8 cellular contexts compared by ENCODE assay signal in genomic region chr19:55305491-55305890, GRCh38. TPM values are rescaled to one million over a fixed set of nuclear protein-coding genes. Genes with fewer than 3 reads are reported as not detected.
DNase-seq lines count a peak whose midpoint lies in the region; ATAC-seq, FAIRE-seq and TF ChIP-seq lines count a peak whose summit lies in the region.

No MANE protein-coding gene starts in this region.

- H3K27me3 Mint-ChIP-seq in CD4-positive, alpha-beta memory T cell = no peaks in the 10 kb centered on the region
- no peaks in the 10 kb centered on the region for H3K27me3 Mint-ChIP-seq in T-helper 17 cell
- peaks cover 4% of the 10 kb centered on the region for H3K27me3 Mint-ChIP-seq in nephron progenitor cell (ENCODE audit: low read depth, poor library complexity)

- H3K9me3 Mint-ChIP-seq in CD4-positive, alpha-beta memory T cell = no peaks in the 10 kb centered on the region
- no peaks in the 10 kb centered on the region for H3K9me3 Mint-ChIP-seq in nephron progenitor cell

- RAD21 ChIA-PET in GM12878 (lab: Charles Lee; ENCODE audit: unreplicated experiment) = no interaction called here

- BruUV-seq in GM12878 (replicated peaks; lab: Mats Ljungman, UMichigan) = no TSS peak

- intact Hi-C loops in CD4-positive, alpha-beta memory T cell (cut with micrococcal nuclease) = no loop called here
- intact Hi-C loops in GM12878 (cut with micrococcal nuclease; ENCODE audit: unreplicated experiment) = no loop called here

- TF ChIP-seq RAD21 in GM12878 (IDR thresholded peaks at IDR 0.05; ENCODE audit: insufficient read depth, low read depth, low read length) = no peak

- TF ChIP-seq CTCF in GM12878 (IDR thresholded peaks at IDR 0.05 in 2 of 3, conservative IDR thresholded peaks at IDR 0.05 in 1 of 3; ENCODE audit: control insufficient read depth in 2 of 3, extremely low read depth in 1 of 3, insufficient read depth in 1 of 3, low read depth in 3 of 3, low read length in 3 of 3) (no peak), nephron progenitor cell (IDR thresholded peaks at IDR 0.05) (no peak)

- H3K27ac ChIP-seq in CD4-positive, alpha-beta memory T cell (ENCODE audit: low read depth, low read length) = no peak overlapping the region
- H3K27ac ChIP-seq in GM12878 (ENCODE audit: control insufficient read depth, insufficient read depth) = no peak overlapping the region

- peak; percentile 50 to 63 (median 52) for DNase-seq in CD4-positive, alpha-beta memory T cell
- DNase-seq in HuH-7 (ENCODE audit: low spot score) (peak; percentile 77), T-helper 17 cell (peak; percentile 29 to 31 (median 29)), GM12878 (ENCODE audit: low read depth, low spot score) (no peak), nephron progenitor cell (peak; percentile 68), NCI-H524 treated with DMSO at 0.1 percent for 48 hours (lab: John Stamatoyannopoulos, UW) (no peak)

- no peaks in the 10 kb centered on the region for H3K36me3 Mint-ChIP-seq in CD4-positive, alpha-beta memory T cell
- H3K36me3 Mint-ChIP-seq in T-helper 17 cell (ENCODE audit: low read depth) (no peaks in the 10 kb centered on the region), nephron progenitor cell (ENCODE audit: low read depth) (peaks cover 64% of the 10 kb centered on the region)

- no peak overlapping the region for H3K4me3 ChIP-seq in CD4-positive, alpha-beta memory T cell (ENCODE audit: low read length in 2 of 2)
- H3K4me3 ChIP-seq in GM12878 = no peak overlapping the region

- peak overlapping the region in 2 of 7 donors; percentile 70 to 86 for H3K27ac Mint-ChIP-seq in CD4-positive, alpha-beta memory T cell
- H3K27ac Mint-ChIP-seq in T-helper 17 cell (no peak overlapping the region), nephron progenitor cell (peak overlapping the region; percentile 87)

- peaks cover 11% of the 10 kb centered on the region for H3K4me1 ChIP-seq in CD4-positive, alpha-beta memory T cell (ENCODE audit: insufficient read depth, low read length)
- peaks cover 3% of the 10 kb centered on the region; the same call in 1 of the 2 replicates for H3K4me1 ChIP-seq in GM12878 (ENCODE audit: control insufficient read depth, insufficient read depth, low read length)

- SMC1A ChIA-PET in GM12878 (lab: Charles Lee; ENCODE audit: uncharacterized antibody, unreplicated experiment) = no interaction called here

- H3K4me3 Mint-ChIP-seq in CD4-positive, alpha-beta memory T cell = peak overlapping the region in 1 of 8 donors; percentile 27
- H3K4me3 Mint-ChIP-seq in T-helper 17 cell (no peak overlapping the region), nephron progenitor cell (no peak overlapping the region)

- H3K27me3 ChIP-seq in CD4-positive, alpha-beta memory T cell (ENCODE audit: insufficient read depth, low read length) = no peaks in the 10 kb centered on the region
- H3K27me3 ChIP-seq in GM12878 (replicated peaks in 1 of 2; ENCODE audit: control insufficient read depth in 2 of 2, insufficient read depth in 2 of 2, low read length in 1 of 2) = no peaks in the 10 kb centered on the region

- no peak overlapping the region for H3K4me2 ChIP-seq in GM12878 (ENCODE audit: control insufficient read depth, insufficient read depth)

- FAIRE-seq in GM12878 (lab: Jason Lieb, UNC) = no peak

- peak; percentile 74 for ATAC-seq in T-helper 17 cell
- peak; percentile 66 for ATAC-seq in GM12878
- ATAC-seq in HG03378 (IDR thresholded peaks at IDR 0.05; ENCODE audit: unreplicated experiment) = no peak
- ATAC-seq in HG03139 (IDR thresholded peaks at IDR 0.05; ENCODE audit: unreplicated experiment) = no peak

- no peaks in the 10 kb centered on the region for H3K79me2 ChIP-seq in GM12878 (ENCODE audit: control insufficient read depth, insufficient read depth, low read length)

- H4K20me1 ChIP-seq in GM12878 (ENCODE audit: control insufficient read depth, insufficient read depth) = no peaks in the 10 kb centered on the region; the same call in 1 of the 2 replicates

- H3K9ac ChIP-seq in GM12878 (ENCODE audit: control insufficient read depth, insufficient read depth, low read length) = no peak overlapping the region

- no peaks in the 10 kb centered on the region for H3K9me3 ChIP-seq in CD4-positive, alpha-beta memory T cell (ENCODE audit: control insufficient read depth in 1 of 2, low read length in 2 of 2)
- H3K9me3 ChIP-seq in T-helper 17 cell (ENCODE audit: control insufficient read depth, low read length, poor library complexity, severe bottlenecking) (no peaks in the 10 kb centered on the region), GM12878 (replicated peaks; ENCODE audit: control insufficient read depth, insufficient read depth, low read length) (no peaks in the 10 kb centered on the region)

- 53% methylated on average over 9 of the region's 9 CpGs for WGBS in GM12878 (ENCODE audit: insufficient coverage, insufficient replicate concordance, low lambda C conversion rate, missing lambda C conversion rate)

- peaks cover 6 to 21% (median 10%) of the 10 kb centered on the region in 4 donors for H3K4me1 Mint-ChIP-seq in CD4-positive, alpha-beta memory T cell
- H3K4me1 Mint-ChIP-seq in T-helper 17 cell (peaks cover 8% of the 10 kb centered on the region), nephron progenitor cell (peaks cover 23% of the 10 kb centered on the region)

- POLR2A ChIA-PET in CD4-positive, alpha-beta memory T cell (lab: Charles Lee; ENCODE audit: partially characterized antibody) = interaction anchor here (0.6 kb wide), 1 partner anchor 102 kb away, joined by 3 read pairs; no protein-coding TSS in a partner anchor
- POLR2A ChIA-PET in GM12878 (lab: Charles Lee) = interaction anchor here (0.5 kb wide), 1 partner anchor 33 kb away, joined by 6 read pairs; no protein-coding TSS in a partner anchor

- TF ChIP-seq POLR2A in GM12878 (IDR thresholded peaks at IDR 0.05; ENCODE audit: low read depth, low read length) = no peak

- TF ChIP-seq EP300 in GM12878 (IDR thresholded peaks at IDR 0.05; ENCODE audit: borderline replicate concordance in 1 of 2, control insufficient read depth in 1 of 2, low read depth in 2 of 2, low read length in 2 of 2) = no peak

- in situ Hi-C loops in GM12878 (cut with MboI) = no loop called here

- no peak overlapping the region for H2AFZ ChIP-seq in GM12878 (ENCODE audit: control insufficient read depth, low read depth, low read length)

- CTCF ChIA-PET in CD4-positive, alpha-beta memory T cell (lab: Charles Lee; ENCODE audit: partially characterized antibody) = interaction anchor here (2.0 to 2.2 kb wide), 2 partner anchors 14 to 199 kb away, joined by 5 to 7 read pairs; no protein-coding TSS in a partner anchor
- CTCF ChIA-PET in GM12878 (lab: Yijun Ruan, JAX) = no interaction called here

- H3K36me3 ChIP-seq in CD4-positive, alpha-beta memory T cell (ENCODE audit: insufficient read depth, low read length) = no peaks in the 10 kb centered on the region
- H3K36me3 ChIP-seq in GM12878 (ENCODE audit: control insufficient read depth in 2 of 2, insufficient read depth in 2 of 2, low read length in 1 of 2) = no peaks in the 10 kb centered on the region

RNA-seq across cellular contexts. Expression of gene TMEM150B, which starts 19.6 kb away (rescaled TPM):
- 1 to 10 TPM in 1 of 2 experiments, under 1 TPM in 1; 0.87 to 1.3 TPM for total RNA-seq in CD4-positive, alpha-beta memory T cell
- polyA plus RNA-seq in CD4-positive, alpha-beta memory T cell = not detected
- total RNA-seq in T-helper 17 cell = under 1 TPM in 1 of 2 donors, not detected in 1; 0.75 TPM
- 0.65 TPM in 1 of 2 replicates, not detected in the other for total RNA-seq in GM12878 (2013; cell fraction: nucleolus; rRNA removed)
- total RNA-seq in GM12878 (2014; rRNA removed) = not detected in 2 replicates
- total RNA-seq in GM12878 (2014; rRNA removed; fragmentation: Illumina TruSeq; extraction: Trizol) = not detected in 2 replicates
- total RNA-seq in GM12878 (2021) = 0.23 TPM in 1 of 2 replicates, not detected in the other
- not detected for polyA plus RNA-seq in GM12878 (2011; ENCODE audit: low read depth)
- not detected in 2 replicates for polyA plus RNA-seq in GM12878 (2011; rRNA removed)
- polyA plus RNA-seq in GM12878 (2011; cell fraction: cytosol; rRNA removed) = 0.27 TPM in 1 of 2 replicates, not detected in the other
- polyA plus RNA-seq in GM12878 (2011; cell fraction: nucleus; rRNA removed) = 0.21 TPM in 1 of 2 replicates, not detected in the other
- 0.17 TPM in 1 of 2 replicates, not detected in the other for polyA plus RNA-seq in GM12878 (2012)
- not detected in 2 replicates for polyA plus RNA-seq in GM12878 (2014; fragmentation: Illumina TruSeq; extraction: Trizol)
- not detected for polyA plus RNA-seq in GM12878 (2014; fragmentation: Nextera tagmentation; extraction: Ambion mirVana)
- 0.09 TPM in 1 of 2 replicates, not detected in the other for polyA plus RNA-seq in GM12878 (2014; rRNA removed)
- polyA plus RNA-seq in GM12878 (2016; fragmentation: Nextera tagmentation; extraction: Ambion mirVana) = under 1 TPM; 0.16 to 0.19 TPM
- not detected in 2 replicates for polyA minus RNA-seq in GM12878 (2011; rRNA and poly(A)+ RNA removed)
- polyA minus RNA-seq in GM12878 (2011; cell fraction: cytosol; rRNA and poly(A)+ RNA removed) = not detected in 2 replicates
- not detected in 2 replicates for polyA minus RNA-seq in GM12878 (2011; cell fraction: nucleus; rRNA and poly(A)+ RNA removed)

RNA-seq across cellular contexts. Expression of gene BRSK1, which starts 21.7 kb away (rescaled TPM):
- 1 to 10 TPM; 1.4 to 1.7 TPM for total RNA-seq in CD4-positive, alpha-beta memory T cell
- polyA plus RNA-seq in CD4-positive, alpha-beta memory T cell = not detected
- total RNA-seq in T-helper 17 cell = 1 to 10 TPM; 3.0 to 7.4 TPM
- total RNA-seq in GM12878 (2013; cell fraction: nucleolus; rRNA removed) = 2.4 TPM in 1 of 2 replicates, not detected in the other
- total RNA-seq in GM12878 (2014; rRNA removed) = 0.23 TPM in 1 of 2 replicates, not detected in the other
- not detected in 2 replicates for total RNA-seq in GM12878 (2014; rRNA removed; fragmentation: Illumina TruSeq; extraction: Trizol)
- total RNA-seq in GM12878 (2021) = 0.33 and 0.53 TPM in 2 replicates
- polyA plus RNA-seq in GM12878 (2011; ENCODE audit: low read depth) = not detected
- 0.43 and 0.76 TPM in 2 replicates for polyA plus RNA-seq in GM12878 (2011; rRNA removed)
- 0.67 and 0.70 TPM in 2 replicates for polyA plus RNA-seq in GM12878 (2011; cell fraction: cytosol; rRNA removed)
- polyA plus RNA-seq in GM12878 (2011; cell fraction: nucleus; rRNA removed) = 6.2 and 6.7 TPM in 2 replicates
- 0.67 and 0.88 TPM in 2 replicates for polyA plus RNA-seq in GM12878 (2012)
- 0.03 TPM in 1 of 2 replicates, not detected in the other for polyA plus RNA-seq in GM12878 (2014; fragmentation: Illumina TruSeq; extraction: Trizol)
- not detected for polyA plus RNA-seq in GM12878 (2014; fragmentation: Nextera tagmentation; extraction: Ambion mirVana)
- 0.26 TPM in 1 of 2 replicates, not detected in the other for polyA plus RNA-seq in GM12878 (2014; rRNA removed)
- polyA plus RNA-seq in GM12878 (2016; fragmentation: Nextera tagmentation; extraction: Ambion mirVana) = under 1 TPM in 1 of 2 experiments, not detected in 1; 0.25 TPM
- 0.37 and 0.62 TPM in 2 replicates for polyA minus RNA-seq in GM12878 (2011; rRNA and poly(A)+ RNA removed)
- not detected in 2 replicates for polyA minus RNA-seq in GM12878 (2011; cell fraction: cytosol; rRNA and poly(A)+ RNA removed)
- polyA minus RNA-seq in GM12878 (2011; cell fraction: nucleus; rRNA and poly(A)+ RNA removed) = 1.6 and 1.9 TPM in 2 replicates

RNA-seq across cellular contexts. Expression of gene HSPBP1, which starts 25.6 kb away (rescaled TPM):
- total RNA-seq in CD4-positive, alpha-beta memory T cell = 10 to 100 TPM; 17.9 to 18.5 TPM
- polyA plus RNA-seq in CD4-positive, alpha-beta memory T cell = 10 to 100 TPM; 35.7 to 38.7 TPM
- total RNA-seq in T-helper 17 cell (10 to 100 TPM; 19.1 to 23.1 TPM), GM12878 (2014; rRNA removed) (21.4 and 31.5 TPM in 2 replicates), GM12878 (2014; rRNA removed; fragmentation: Illumina TruSeq; extraction: Trizol) (11.9 and 12.3 TPM in 2 replicates), GM12878 (2021) (35.5 and 35.9 TPM in 2 replicates)
- total RNA-seq in GM12878 (2013; cell fraction: nucleolus; rRNA removed) = 1.9 and 4.7 TPM in 2 replicates
- 5.7 TPM for polyA plus RNA-seq in GM12878 (2011; ENCODE audit: low read depth)
- polyA plus RNA-seq in GM12878 (2011; rRNA removed) (6.3 and 18.3 TPM in 2 replicates), GM12878 (2014; fragmentation: Illumina TruSeq; extraction: Trizol) (1.2 and 7.2 TPM in 2 replicates), GM12878 (2014; fragmentation: Nextera tagmentation; extraction: Ambion mirVana) (1 to 10 TPM in 1 of 2 experiments, under 1 TPM in 1; 0.18 to 1.3 TPM), GM12878 (2014; rRNA removed) (27.7 and 39.0 TPM in 2 replicates), GM12878 (2016; fragmentation: Nextera tagmentation; extraction: Ambion mirVana) (10 to 100 TPM; 77.0 to 83.3 TPM)
- polyA plus RNA-seq in GM12878 (2011; cell fraction: cytosol; rRNA removed) = 30.5 and 53.0 TPM in 2 replicates
- 26.1 and 41.3 TPM in 2 replicates for polyA plus RNA-seq in GM12878 (2011; cell fraction: nucleus; rRNA removed)
- 12.6 and 15.9 TPM in 2 replicates for polyA plus RNA-seq in GM12878 (2012)
- 8.8 and 15.3 TPM in 2 replicates for polyA minus RNA-seq in GM12878 (2011; rRNA and poly(A)+ RNA removed)
- 16.3 and 19.3 TPM in 2 replicates for polyA minus RNA-seq in GM12878 (2011; cell fraction: cytosol; rRNA and poly(A)+ RNA removed)
- polyA minus RNA-seq in GM12878 (2011; cell fraction: nucleus; rRNA and poly(A)+ RNA removed) = 2.8 and 8.1 TPM in 2 replicates

RNA-seq across cellular contexts. Expression of gene KMT5C, which starts 34.2 kb away (rescaled TPM):
- total RNA-seq in CD4-positive, alpha-beta memory T cell = 10 to 100 TPM; 23.1 to 23.5 TPM
- 1 to 10 TPM in 1 of 2 donors, under 1 TPM in 1; 0.60 to 1.5 TPM for polyA plus RNA-seq in CD4-positive, alpha-beta memory T cell
- total RNA-seq in T-helper 17 cell (100 to 1,000 TPM in 1 of 2 donors, 10 to 100 TPM in 1; 66.6 to 103 TPM), GM12878 (2014; rRNA removed) (6.8 and 7.7 TPM in 2 replicates), GM12878 (2014; rRNA removed; fragmentation: Illumina TruSeq; extraction: Trizol) (2.4 and 3.7 TPM in 2 replicates), GM12878 (2021) (13.2 and 15.8 TPM in 2 replicates)
- total RNA-seq in GM12878 (2013; cell fraction: nucleolus; rRNA removed) = 51.9 and 53.5 TPM in 2 replicates
- 2.4 TPM for polyA plus RNA-seq in GM12878 (2011; ENCODE audit: low read depth)
- polyA plus RNA-seq in GM12878 (2011; rRNA removed) (5.7 and 9.3 TPM in 2 replicates), GM12878 (2014; fragmentation: Illumina TruSeq; extraction: Trizol) (1.3 and 2.3 TPM in 2 replicates), GM12878 (2014; fragmentation: Nextera tagmentation; extraction: Ambion mirVana) (under 1 TPM in 1 of 2 experiments, not detected in 1; 0.20 TPM), GM12878 (2014; rRNA removed) (10.5 and 11.9 TPM in 2 replicates), GM12878 (2016; fragmentation: Nextera tagmentation; extraction: Ambion mirVana) (1 to 10 TPM; 4.1 to 4.3 TPM)
- polyA plus RNA-seq in GM12878 (2011; cell fraction: cytosol; rRNA removed) = 11.5 and 16.8 TPM in 2 replicates
- 52.7 and 62.4 TPM in 2 replicates for polyA plus RNA-seq in GM12878 (2011; cell fraction: nucleus; rRNA removed)
- polyA plus RNA-seq in GM12878 (2012) = 13.4 and 14.4 TPM in 2 replicates
- polyA minus RNA-seq in GM12878 (2011; rRNA and poly(A)+ RNA removed) = 5.7 and 13.2 TPM in 2 replicates
- 4.9 and 10.4 TPM in 2 replicates for polyA minus RNA-seq in GM12878 (2011; cell fraction: cytosol; rRNA and poly(A)+ RNA removed)
- polyA minus RNA-seq in GM12878 (2011; cell fraction: nucleus; rRNA and poly(A)+ RNA removed) = 18.5 and 26.7 TPM in 2 replicates

RNA-seq across cellular contexts. Expression of gene PPP6R1, which starts 46.7 kb away (rescaled TPM):
- total RNA-seq in CD4-positive, alpha-beta memory T cell = 100 to 1,000 TPM; 161 to 162 TPM
- polyA plus RNA-seq in CD4-positive, alpha-beta memory T cell = 100 to 1,000 TPM in 1 of 2 donors, 10 to 100 TPM in 1; 22.9 to 107 TPM
- total RNA-seq in T-helper 17 cell = 100 to 1,000 TPM; 183 to 186 TPM
- 99.3 and 130 TPM in 2 replicates for total RNA-seq in GM12878 (2013; cell fraction: nucleolus; rRNA removed)
- 73.8 and 83.4 TPM in 2 replicates for total RNA-seq in GM12878 (2014; rRNA removed)
- 47.4 and 50.0 TPM in 2 replicates for total RNA-seq in GM12878 (2014; rRNA removed; fragmentation: Illumina TruSeq; extraction: Trizol)
- 160 and 173 TPM in 2 replicates for total RNA-seq in GM12878 (2021)
- polyA plus RNA-seq in GM12878 (2011; ENCODE audit: low read depth) = 35.7 TPM
- polyA plus RNA-seq in GM12878 (2011; rRNA removed) = 37.2 and 73.6 TPM in 2 replicates
- polyA plus RNA-seq in GM12878 (2011; cell fraction: cytosol; rRNA removed) = 92.0 and 109 TPM in 2 replicates
- polyA plus RNA-seq in GM12878 (2011; cell fraction: nucleus; rRNA removed) = 124 and 172 TPM in 2 replicates
- 71.5 and 76.1 TPM in 2 replicates for polyA plus RNA-seq in GM12878 (2012)
- 16.9 and 43.7 TPM in 2 replicates for polyA plus RNA-seq in GM12878 (2014; fragmentation: Illumina TruSeq; extraction: Trizol)
- polyA plus RNA-seq in GM12878 (2014; fragmentation: Nextera tagmentation; extraction: Ambion mirVana) = 1 to 10 TPM in 1 of 2 experiments, under 1 TPM in 1; 0.80 to 2.5 TPM
- polyA plus RNA-seq in GM12878 (2014; rRNA removed) = 108 and 126 TPM in 2 replicates
- 10 to 100 TPM; 60.8 to 66.7 TPM for polyA plus RNA-seq in GM12878 (2016; fragmentation: Nextera tagmentation; extraction: Ambion mirVana)
- 109 and 168 TPM in 2 replicates for polyA minus RNA-seq in GM12878 (2011; rRNA and poly(A)+ RNA removed)
- 62.1 and 83.7 TPM in 2 replicates for polyA minus RNA-seq in GM12878 (2011; cell fraction: cytosol; rRNA and poly(A)+ RNA removed)
- polyA minus RNA-seq in GM12878 (2011; cell fraction: nucleus; rRNA and poly(A)+ RNA removed) = 48.7 and 69.7 TPM in 2 replicates

Comparison
In these comparisons a context has a peak if more than half of its experiments do, and no peak if none do; other contexts are left out.
1. DNase-seq: peak in CD4-positive, alpha-beta memory T cell (5 of 5), HuH-7 (single experiment), T-helper 17 cell (3 of 3) and nephron progenitor cell (single experiment); none in GM12878 (single experiment) and NCI-H524 treated with DMSO at 0.1 percent for 48 hours (single experiment).
2. ATAC-seq: peak in T-helper 17 cell (single experiment) and GM12878 (single experiment); none in HG03378 (single experiment) and HG03139 (single experiment).